ENCODE assay signal across 21 cellular contexts in the genomic region with DNA sequence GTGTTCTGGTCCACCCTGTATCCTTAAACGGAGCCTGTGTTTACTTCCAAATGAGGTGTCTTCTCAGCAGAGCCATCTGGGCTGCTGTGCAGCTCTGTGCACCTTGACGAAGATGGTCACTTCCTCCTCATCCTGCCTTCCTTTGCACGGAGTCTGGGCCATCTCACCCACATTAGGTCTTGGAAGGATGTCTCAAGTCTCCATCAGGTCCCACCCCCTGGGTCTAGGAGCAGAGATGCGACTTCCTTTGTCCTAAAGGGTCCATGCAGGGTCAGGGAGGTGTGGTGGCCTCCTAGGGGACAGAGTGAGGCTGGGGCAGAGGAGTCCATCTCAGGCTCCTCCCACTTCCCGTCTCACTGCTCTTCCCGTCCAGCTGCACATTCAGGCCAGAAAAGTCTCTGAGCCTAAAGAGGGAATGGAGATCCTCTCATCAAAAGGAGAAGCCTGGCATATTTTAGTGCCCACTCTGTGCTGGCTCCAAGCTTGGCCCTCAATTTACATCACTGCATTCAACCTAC.
DNase-seq lines count a peak whose midpoint lies in the region; ATAC-seq and TF ChIP-seq lines count a peak whose summit lies in the region.
"Had no signal": no experiment of that assay in that cellular context is flagged by ENCODE, and none has a peak within 500 bp of the region (broad histone marks: within the 10 kb centered on the region; RNA-seq: fewer than 3 reads in every experiment).

No MANE protein-coding gene starts in this region.

- no peaks in the 10 kb centered on the region for H3K4me1 Mint-ChIP-seq in activated CD8-positive, alpha-beta memory T cell treated with anti-CD3 and anti-CD28 coated beads, Interleukin-2, amount 10 ng/mL, durations not matched to agents 7 days and 5 days
- H3K4me1 Mint-ChIP-seq: CD4-positive, alpha-beta memory T cell had no signal

- no peaks in the 10 kb centered on the region for H3K9me3 ChIP-seq in A673 (ENCODE audit: low read depth, low read length, poor library complexity, severe bottlenecking)
- H3K9me3 ChIP-seq: A549, BLaER1 had no signal

- no peak for TF ChIP-seq CTCF in A673 (conservative IDR thresholded peaks at IDR 0.05; ENCODE audit: low read depth, low read length)

- POLR2A ChIA-PET in A673 (lab: Charles Lee; ENCODE audit: low non-redundant PET) = no interaction called here

- H3K4me3 Mint-ChIP-seq in activated CD8-positive, alpha-beta memory T cell treated with anti-CD3 and anti-CD28 coated beads, Interleukin-2, amount 10 ng/mL, durations not matched to agents 7 days and 5 days = no peak overlapping the region
- H3K4me3 Mint-ChIP-seq: CD4-positive, alpha-beta memory T cell had no signal

- no TSS peak for BruUV-seq in A673 (replicated peaks; lab: Mats Ljungman, UMichigan)

- no peaks in the 10 kb centered on the region for H3K36me3 Mint-ChIP-seq in activated CD8-positive, alpha-beta memory T cell treated with anti-CD3 and anti-CD28 coated beads, Interleukin-2, amount 10 ng/mL, durations not matched to agents 7 days and 5 days
- H3K36me3 Mint-ChIP-seq: CD4-positive, alpha-beta memory T cell had no signal

- no peaks in the 10 kb centered on the region for H3K36me3 ChIP-seq in A673 (ENCODE audit: insufficient read depth, low read length, poor library complexity, severe bottlenecking)
- H3K36me3 ChIP-seq: BLaER1 had no signal

- CTCF ChIA-PET in A673 (lab: Charles Lee) = no interaction called here
- CTCF ChIA-PET in activated CD8-positive, alpha-beta memory T cell treated with anti-CD3 and anti-CD28 coated beads, Interleukin-2, amount 10 ng/mL, durations not matched to agents 7 days and 5 days (lab: Charles Lee) = no interaction called here

- intact Hi-C loops in A673 (cut with micrococcal nuclease; ENCODE audit: unreplicated experiment) = no loop called here
- intact Hi-C loops in sciatic nerve (cut with DNase I) = no loop called here

- no peak overlapping the region for H3K4me3 ChIP-seq in A673 (ENCODE audit: low read depth, low read length, poor library complexity, severe bottlenecking)
- H3K4me3 ChIP-seq: A549, BLaER1 had no signal

- H3K4me1 ChIP-seq in A673 (ENCODE audit: insufficient read depth, low read length, poor library complexity, severe bottlenecking) = peaks cover 22% of the 10 kb centered on the region
- H3K4me1 ChIP-seq: BLaER1 had no signal

- no peak overlapping the region for H3K27ac Mint-ChIP-seq in activated CD8-positive, alpha-beta memory T cell treated with anti-CD3 and anti-CD28 coated beads, Interleukin-2, amount 10 ng/mL, durations not matched to agents 7 days and 5 days
- H3K27ac Mint-ChIP-seq: CD4-positive, alpha-beta memory T cell had no signal

- H3K27ac ChIP-seq in A673 (ENCODE audit: low read depth, low read length, poor library complexity, severe bottlenecking) = peak overlapping the region; percentile 83
- H3K27ac ChIP-seq: A549, BLaER1 had no signal

- H3K9me3 Mint-ChIP-seq in activated CD8-positive, alpha-beta memory T cell treated with anti-CD3 and anti-CD28 coated beads, Interleukin-2, amount 10 ng/mL, durations not matched to agents 7 days and 5 days (ENCODE audit: low read depth) = no peaks in the 10 kb centered on the region

- ATAC-seq in activated CD8-positive, alpha-beta memory T cell treated with anti-CD3 and anti-CD28 coated beads, Interleukin-2, amount 10 ng/mL, durations not matched to agents 7 days and 5 days = no peak
- ATAC-seq in sciatic nerve (no peak), HG03520 (IDR thresholded peaks at IDR 0.05; ENCODE audit: unreplicated experiment) (no peak), SK-N-SH treated with all-trans-retinoic acid at 6 μM for 48 hours (no peak)
- ATAC-seq: A549 had no signal

- no peaks in the 10 kb centered on the region for H3K27me3 ChIP-seq in A673 (replicated peaks; ENCODE audit: insufficient read depth, low read depth, low read length, poor library complexity)
- H3K27me3 ChIP-seq: BLaER1 had no signal

- H3K27me3 Mint-ChIP-seq in activated CD8-positive, alpha-beta memory T cell treated with anti-CD3 and anti-CD28 coated beads, Interleukin-2, amount 10 ng/mL, durations not matched to agents 7 days and 5 days = no peaks in the 10 kb centered on the region

- DNase-seq in A673 (ENCODE audit: low spot score) (no peak), islet precursor cell (peak; percentile 30), sciatic nerve (ENCODE audit: low spot score) (peak; percentile 12), retina (no peak)
- DNase-seq in activated CD8-positive, alpha-beta memory T cell treated with anti-CD3 and anti-CD28 coated beads, Interleukin-2, amount 10 ng/mL, durations not matched to agents 7 days and 5 days = peak; percentile 11
- DNase-seq: CD4-positive, alpha-beta memory T cell; DMS153; GF-D8; HCEC 1CT; KBM-7; NCI-H1105; NCI-H1694 treated with DMSO at 0.1 percent for 48 hours; NCI-H2107; NCI-H510A; NCI-H82; RPMI8226; SIG-M5 had no signal

TF ChIP-seq in SK-N-SH treated with all-trans-retinoic acid at 6 μM for 48 hours, 23 proteins besides CTCF, POLR2A, EP300 and RAD21 (continues in another document):
- no peak for TF ChIP-seq ZFP30 (CRISPR knock-in tag; IDR thresholded peaks at IDR 0.05)
- TF ChIP-seq ZNF8 (CRISPR knock-in tag; IDR thresholded peaks at IDR 0.05) = no peak
- TF ChIP-seq, protein P1, sequence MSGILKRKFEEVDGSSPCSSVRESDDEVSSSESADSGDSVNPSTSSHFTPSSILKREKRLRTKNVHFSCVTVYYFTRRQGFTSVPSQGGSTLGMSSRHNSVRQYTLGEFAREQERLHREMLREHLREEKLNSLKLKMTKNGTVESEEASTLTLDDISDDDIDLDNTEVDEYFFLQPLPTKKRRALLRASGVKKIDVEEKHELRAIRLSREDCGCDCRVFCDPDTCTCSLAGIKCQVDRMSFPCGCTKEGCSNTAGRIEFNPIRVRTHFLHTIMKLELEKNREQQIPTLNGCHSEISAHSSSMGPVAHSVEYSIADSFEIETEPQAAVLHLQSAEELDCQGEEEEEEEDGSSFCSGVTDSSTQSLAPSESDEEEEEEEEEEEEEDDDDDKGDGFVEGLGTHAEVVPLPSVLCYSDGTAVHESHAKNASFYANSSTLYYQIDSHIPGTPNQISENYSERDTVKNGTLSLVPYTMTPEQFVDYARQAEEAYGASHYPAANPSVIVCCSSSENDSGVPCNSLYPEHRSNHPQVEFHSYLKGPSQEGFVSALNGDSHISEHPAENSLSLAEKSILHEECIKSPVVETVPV (CRISPR knock-in tag; IDR thresholded peaks at IDR 0.05) = no peak
- TF ChIP-seq ZNF70 (CRISPR knock-in tag; IDR thresholded peaks at IDR 0.05) = no peak
- no peak for TF ChIP-seq ZC3H10 (CRISPR knock-in tag; IDR thresholded peaks at IDR 0.05)
- TF ChIP-seq, protein P2, sequence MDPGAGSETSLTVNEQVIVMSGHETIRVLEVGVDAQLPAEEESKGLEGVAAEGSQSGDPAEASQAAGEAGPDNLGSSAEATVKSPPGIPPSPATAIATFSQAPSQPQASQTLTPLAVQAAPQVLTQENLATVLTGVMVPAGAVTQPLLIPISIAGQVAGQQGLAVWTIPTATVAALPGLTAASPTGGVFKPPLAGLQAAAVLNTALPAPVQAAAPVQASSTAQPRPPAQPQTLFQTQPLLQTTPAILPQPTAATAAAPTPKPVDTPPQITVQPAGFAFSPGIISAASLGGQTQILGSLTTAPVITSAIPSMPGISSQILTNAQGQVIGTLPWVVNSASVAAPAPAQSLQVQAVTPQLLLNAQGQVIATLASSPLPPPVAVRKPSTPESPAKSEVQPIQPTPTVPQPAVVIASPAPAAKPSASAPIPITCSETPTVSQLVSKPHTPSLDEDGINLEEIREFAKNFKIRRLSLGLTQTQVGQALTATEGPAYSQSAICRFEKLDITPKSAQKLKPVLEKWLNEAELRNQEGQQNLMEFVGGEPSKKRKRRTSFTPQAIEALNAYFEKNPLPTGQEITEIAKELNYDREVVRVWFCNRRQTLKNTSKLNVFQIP (CRISPR knock-in tag; IDR thresholded peaks at IDR 0.05; ENCODE audit: borderline replicate concordance, low read depth) = no peak
- no peak for TF ChIP-seq CSDC2 (CRISPR knock-in tag; IDR thresholded peaks at IDR 0.05)
- TF ChIP-seq TCF4 (CRISPR knock-in tag; IDR thresholded peaks at IDR 0.05; ENCODE audit: borderline replicate concordance) = no peak
- TF ChIP-seq ISL1 (CRISPR knock-in tag; IDR thresholded peaks at IDR 0.05) = no peak
- no peak for TF ChIP-seq ZFP3 (CRISPR knock-in tag; IDR thresholded peaks at IDR 0.05)
- no peak for TF ChIP-seq ARNTL (CRISPR knock-in tag; IDR thresholded peaks at IDR 0.05; ENCODE audit: borderline replicate concordance, low read depth)
- TF ChIP-seq, protein P3, sequence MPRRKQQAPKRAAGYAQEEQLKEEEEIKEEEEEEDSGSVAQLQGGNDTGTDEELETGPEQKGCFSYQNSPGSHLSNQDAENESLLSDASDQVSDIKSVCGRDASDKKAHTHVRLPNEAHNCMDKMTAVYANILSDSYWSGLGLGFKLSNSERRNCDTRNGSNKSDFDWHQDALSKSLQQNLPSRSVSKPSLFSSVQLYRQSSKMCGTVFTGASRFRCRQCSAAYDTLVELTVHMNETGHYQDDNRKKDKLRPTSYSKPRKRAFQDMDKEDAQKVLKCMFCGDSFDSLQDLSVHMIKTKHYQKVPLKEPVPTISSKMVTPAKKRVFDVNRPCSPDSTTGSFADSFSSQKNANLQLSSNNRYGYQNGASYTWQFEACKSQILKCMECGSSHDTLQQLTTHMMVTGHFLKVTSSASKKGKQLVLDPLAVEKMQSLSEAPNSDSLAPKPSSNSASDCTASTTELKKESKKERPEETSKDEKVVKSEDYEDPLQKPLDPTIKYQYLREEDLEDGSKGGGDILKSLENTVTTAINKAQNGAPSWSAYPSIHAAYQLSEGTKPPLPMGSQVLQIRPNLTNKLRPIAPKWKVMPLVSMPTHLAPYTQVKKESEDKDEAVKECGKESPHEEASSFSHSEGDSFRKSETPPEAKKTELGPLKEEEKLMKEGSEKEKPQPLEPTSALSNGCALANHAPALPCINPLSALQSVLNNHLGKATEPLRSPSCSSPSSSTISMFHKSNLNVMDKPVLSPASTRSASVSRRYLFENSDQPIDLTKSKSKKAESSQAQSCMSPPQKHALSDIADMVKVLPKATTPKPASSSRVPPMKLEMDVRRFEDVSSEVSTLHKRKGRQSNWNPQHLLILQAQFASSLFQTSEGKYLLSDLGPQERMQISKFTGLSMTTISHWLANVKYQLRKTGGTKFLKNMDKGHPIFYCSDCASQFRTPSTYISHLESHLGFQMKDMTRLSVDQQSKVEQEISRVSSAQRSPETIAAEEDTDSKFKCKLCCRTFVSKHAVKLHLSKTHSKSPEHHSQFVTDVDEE (CRISPR knock-in tag; IDR thresholded peaks at IDR 0.05) = no peak
- TF ChIP-seq ESRRG (CRISPR knock-in tag; IDR thresholded peaks at IDR 0.05) = no peak
- no peak for TF ChIP-seq RARB (CRISPR knock-in tag; IDR thresholded peaks at IDR 0.05)

Comparison
In these comparisons a context has a peak if more than half of its experiments do, and no peak if none do; other contexts are left out.
1. DNase-seq: peak in activated CD8-positive, alpha-beta memory T cell treated with anti-CD3 and anti-CD28 coated beads, Interleukin-2, amount 10 ng/mL, durations not matched to agents 7 days and 5 days (single experiment), islet precursor cell (single experiment) and sciatic nerve (single experiment); none in A673 (single experiment) and retina (single experiment).